Comparison of ENCODE assay signal across 8 cellular contexts in the genomic region with DNA sequence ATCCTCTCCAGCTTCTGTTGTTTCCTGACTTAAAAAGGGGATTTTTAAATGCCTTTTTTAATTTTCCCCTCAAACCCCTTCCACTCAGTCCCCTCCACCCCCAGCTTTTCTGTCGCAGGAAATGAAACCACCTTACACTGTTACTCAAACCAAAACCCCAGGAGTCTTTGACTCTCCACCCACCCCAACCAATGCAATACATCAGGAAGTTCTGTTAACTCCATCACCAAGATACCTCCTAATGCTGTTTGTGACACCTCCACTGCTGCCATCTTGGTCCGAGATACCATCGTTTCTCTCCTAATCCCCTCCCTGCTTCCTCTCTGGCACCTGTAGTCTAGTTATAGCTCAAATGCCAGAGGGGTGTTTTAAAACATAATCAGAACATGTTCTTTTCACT. TPM values are rescaled to one million over a fixed set of nuclear protein-coding genes. Genes with fewer than 3 reads are reported as not detected.
DNase-seq lines count a peak whose midpoint lies in the region; ATAC-seq and TF ChIP-seq lines count a peak whose summit lies in the region.

No MANE protein-coding gene starts in this region.

- peak overlapping the region; percentile 72 for H3K9ac ChIP-seq in adipocyte (ENCODE audit: low read length)

- BruUV-seq in Calu3 (replicated peaks; lab: Mats Ljungman, UMichigan): no TSS peak

- H3K4me3 Mint-ChIP-seq in Calu3 (ENCODE audit: low read depth, unreplicated experiment): no peak overlapping the region

- H3K27me3 Mint-ChIP-seq in Calu3 (ENCODE audit: unreplicated experiment): no peaks in the 10 kb centered on the region

- peaks cover 7% of the 10 kb centered on the region for H3K36me3 Mint-ChIP-seq in Calu3 (ENCODE audit: insufficient read depth, unreplicated experiment)

- H3K9me3 ChIP-seq in adipocyte (ENCODE audit: control insufficient read depth, low read length): no peaks in the 10 kb centered on the region

- ATAC-seq in GM18498 (IDR thresholded peaks at IDR 0.05; ENCODE audit: unreplicated experiment) (peak; percentile 91), GM21360 (IDR thresholded peaks at IDR 0.05; ENCODE audit: unreplicated experiment) (peak; percentile 94), HG03354 (IDR thresholded peaks at IDR 0.05; ENCODE audit: poor library complexity, severe bottlenecking, unreplicated experiment) (peak; percentile 98)

- peak overlapping the region; percentile 5 for H3K4me3 ChIP-seq in adipocyte (ENCODE audit: low read length)

- peaks cover 14% of the 10 kb centered on the region for H3K4me1 Mint-ChIP-seq in Calu3 (ENCODE audit: low read depth, unreplicated experiment)

- intact Hi-C loops in Calu3 (cut with micrococcal nuclease; ENCODE audit: unreplicated experiment): no loop called here

- CTCF ChIA-PET in Calu3 (lab: Charles Lee): no interaction called here

- DNase-seq in adipocyte (ENCODE audit: low read depth): no peak
- no peak for DNase-seq in NCI-H1092 treated with DMSO at 0.1 percent for 48 hours (lab: John Stamatoyannopoulos, UW)
- no peak for DNase-seq in NCI-H146 treated with DMSO at 0.1 percent for 48 hours (lab: John Stamatoyannopoulos, UW; ENCODE audit: unreplicated experiment)
- no peak for DNase-seq in Calu3
- DNase-seq in Kasumi-1 (lab: John Stamatoyannopoulos, UW): no peak

- no peaks in the 10 kb centered on the region for H3K9me3 Mint-ChIP-seq in Calu3 (ENCODE audit: low read depth, unreplicated experiment)

- no peak overlapping the region for H3K27ac Mint-ChIP-seq in Calu3 (ENCODE audit: unreplicated experiment)

- no peak for TF ChIP-seq CTCF in Calu3 (IDR thresholded peaks at IDR 0.05; ENCODE audit: unreplicated experiment)

- no peaks in the 10 kb centered on the region for H3K27me3 ChIP-seq in adipocyte (replicated peaks; ENCODE audit: control insufficient read depth, insufficient read depth, low read length)

- H3K36me3 ChIP-seq in adipocyte (ENCODE audit: control insufficient read depth, insufficient read depth, low read length, severe bottlenecking): no peaks in the 10 kb centered on the region

- peaks cover 63% of the 10 kb centered on the region for H3K4me1 ChIP-seq in adipocyte (ENCODE audit: control insufficient read depth, insufficient read depth, low read length)

RNA-seq across cellular contexts. Expression of gene CPM, which starts 25.4 kb away (rescaled TPM):
- total RNA-seq in Calu3 (2022): 11.9 and 36.1 TPM in 2 replicates
